Comparison of ENCODE assay signal across 17 cellular contexts in the genomic region with DNA sequence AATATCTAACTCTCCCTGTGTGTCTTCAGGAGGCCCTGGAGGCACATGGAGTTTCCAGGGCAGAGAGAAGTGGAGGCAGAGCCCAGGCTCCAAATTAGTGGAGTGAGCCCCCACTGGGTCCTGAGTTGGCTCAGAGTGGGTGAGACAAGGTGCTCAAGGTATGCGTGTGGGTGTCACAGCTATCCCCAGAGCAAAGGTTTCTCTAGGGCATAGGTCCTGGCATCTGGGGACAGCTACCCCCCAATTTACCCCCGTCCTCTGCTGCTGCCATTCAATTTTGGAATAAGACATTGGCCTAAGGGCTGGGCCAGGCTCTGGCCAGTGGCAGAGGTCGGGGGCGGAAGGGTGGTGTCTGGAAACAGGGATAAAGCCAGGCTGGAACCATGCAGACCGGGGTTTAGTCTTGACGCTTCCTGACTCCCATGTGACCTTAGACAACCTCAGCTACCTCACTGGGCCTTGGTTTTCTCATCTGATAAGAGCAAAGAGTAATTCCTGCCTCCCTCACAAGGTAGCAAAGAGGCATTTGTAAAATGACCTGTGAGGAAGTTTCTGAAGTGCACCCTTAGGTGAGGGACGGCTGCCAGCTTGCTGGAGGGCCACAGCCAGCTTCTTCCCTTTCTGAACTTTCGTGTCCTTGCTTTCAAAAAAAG.
A peak's percentile ranks its signal among the peaks of the same experiment; 100 is the strongest.
DNase-seq lines count a peak whose midpoint lies in the region; ATAC-seq, FAIRE-seq and TF ChIP-seq lines count a peak whose summit lies in the region.
"Had no signal": no experiment of that assay in that cellular context is flagged by ENCODE, and none has a peak within 500 bp of the region (broad histone marks: within the 10 kb centered on the region; RNA-seq: fewer than 3 reads in every experiment).

No MANE protein-coding gene starts in this region.

- WGBS in pancreas, 2 donors = 38 to 48% methylated on average over 8 of the region's 8 CpGs
- WGBS in thyroid gland, 2 donors = 55 to 68% methylated on average over 8 of the region's 8 CpGs

- intact Hi-C loops in pancreas (cut with DNase I) (loop anchor here in 2 of 3 donors (10.0 kb wide), 1 partner anchor 346 kb away; the partner anchor contains the start of gene LYRM9 (in 2 of the 2)), thyroid gland (cut with DNase I) (no loop called here)

- H3K27ac ChIP-seq in pancreas (peak overlapping the region; percentile 22 to 49 (median 41)), thyroid gland (peak overlapping the region; percentile 39 to 58 (median 55))
- H3K27ac ChIP-seq: 22Rv1, BLaER1, GM23248 had no signal

- TF ChIP-seq CTCF in pancreas (IDR thresholded peaks at IDR 0.05) (no peak), thyroid gland (IDR thresholded peaks at IDR 0.05) (no peak)

- peaks cover 18 to 20% (median 19%) of the 10 kb centered on the region in 3 donors for H3K4me1 ChIP-seq in pancreas
- peaks cover 9 to 21% of the 10 kb centered on the region in 2 donors for H3K4me1 ChIP-seq in thyroid gland
- H3K4me1 ChIP-seq: BLaER1 had no signal

- DNase-seq in AG20443 (ENCODE audit: low spot score) (peak; percentile 5), islet precursor cell (peak; percentile 55), pancreas (peak in 1 of 6 donors; percentile 42), thyroid gland (peak; percentile 82 to 87), germinal center (ENCODE audit: low spot score) (no peak)
- DNase-seq: AML-193; Caco-2; CD8-positive, alpha-beta memory T cell; DMS53; GF-D8; GM23248; H7; IMR-90 had no signal

- no peak for TF ChIP-seq POLR2A in thyroid gland (IDR thresholded peaks at IDR 0.05)

- FAIRE-seq in pancreas (lab: Jason Lieb, UNC) = no peak

- H3K4me3 ChIP-seq in pancreas (no peak overlapping the region), thyroid gland (replicated peaks in 1 of 3) (no peak overlapping the region)
- H3K4me3 ChIP-seq: BLaER1, GM23248 had no signal

- no peaks in the 10 kb centered on the region for H3K36me3 ChIP-seq in pancreas
- no peaks in the 10 kb centered on the region for H3K36me3 ChIP-seq in thyroid gland
- H3K36me3 ChIP-seq: BLaER1 had no signal

- H3K27me3 ChIP-seq in pancreas (no peaks in the 10 kb centered on the region), thyroid gland (no peaks in the 10 kb centered on the region)
- H3K27me3 ChIP-seq: BLaER1 had no signal

- H3K9me3 ChIP-seq in pancreas (no peaks in the 10 kb centered on the region), thyroid gland (no peaks in the 10 kb centered on the region)
- H3K9me3 ChIP-seq: BLaER1, Caco-2 had no signal

- ATAC-seq in pancreas (peak; percentile 63 to 78 (median 72)), HG03342 (IDR thresholded peaks at IDR 0.05; ENCODE audit: unreplicated experiment) (no peak), GM19467 (IDR thresholded peaks at IDR 0.05; ENCODE audit: unreplicated experiment) (no peak)

Comparison
In these comparisons a context has a peak if more than half of its experiments do, and no peak if none do; other contexts are left out.
1. ATAC-seq: peak in pancreas (4 of 4); none in HG03342 (single experiment) and GM19467 (single experiment).